In genomic region chr15:89954541-89954940, GRCh38 we compare ENCODE assay signal across 29 cellular contexts. TPM values are rescaled to one million over a fixed set of nuclear protein-coding genes. Genes with fewer than 3 reads are reported as not detected.
"Had no signal": no experiment of that assay in that cellular context is flagged by ENCODE, and none has a peak within 500 bp of the region (broad histone marks: within the 10 kb centered on the region; RNA-seq: fewer than 3 reads in every experiment).

No MANE protein-coding gene starts in this region.

- H3K27me3 ChIP-seq: neural progenitor cell, pancreas, spleen, suprapubic skin, testis, tibial artery, transverse colon, upper lobe of right lung, uterus had no signal

- H3K27ac ChIP-seq: neural progenitor cell, pancreas, psoas muscle, skin epidermis, spleen, suprapubic skin, testis, tibial artery, transverse colon, upper lobe of right lung, uterus had no signal

- FAIRE-seq: pancreas had no signal

- DNase-seq: naive thymus-derived CD4-positive, alpha-beta T cell; natural killer cell; occipital lobe; pancreas; psoas muscle; right cardiac atrium; spleen; stimulated activated CD4-positive, alpha-beta T cell treated with anti-CD3 and anti-CD28 coated beads, Interleukin-12 subunit alpha, Interleukin-12 subunit beta, amount 100 ng/mL, for 4 hours; stimulated activated CD4-positive, alpha-beta T cell treated with anti-CD3 and anti-CD28 coated beads, Interleukin-1b, Interleukin-23, amount 100 ng/mL, for 48 hours; stimulated activated CD4-positive, alpha-beta T cell treated with anti-CD3 and anti-CD28 coated beads, Interleukin-4, amount 100 ng/mL, for 1 hour; stimulated activated CD4-positive, alpha-beta T cell treated with anti-CD3 and anti-CD28 coated beads, Interleukin-4, amount 100 ng/mL, for 4 hours; stimulated activated CD8-positive, alpha-beta memory T cell treated with anti-CD3 and anti-CD28 coated beads, Interleukin-4, amount 100 ng/mL, for 48 hours; stimulated activated naive CD4-positive, alpha-beta T cell; stimulated activated naive CD8-positive, alpha-beta T cell treated with anti-CD3 and anti-CD28 coated beads, Interleukin-15, amount 100 ng/mL, for 72 hours; stimulated activated naive CD8-positive, alpha-beta T cell treated with anti-CD3 and anti-CD28 coated beads, Interleukin-15, Interleukin-2, amounts not matched to agents 100 U/mL and 50 U/mL, for 24 hours; substantia nigra; testis; tibial artery; transverse colon; upper lobe of right lung; uterus had no signal

- H3K4me1 ChIP-seq: neural progenitor cell, psoas muscle, testis, upper lobe of right lung, uterus had no signal

- H3K27me3 Mint-ChIP-seq: stimulated activated memory B cell treated with anti-CD40 and anti-IgM and Interleukin-4, amounts not matched to agents 10 μg/mL and 1 μg/mL and 100 μg/mL, for 72 hours; stimulated activated naive CD8-positive, alpha-beta T cell treated with anti-CD3 and anti-CD28 coated beads, Interleukin-15, amount 100 ng/mL, for 72 hours; type B pancreatic cell had no signal

- H3K9me3 ChIP-seq: pancreas, psoas muscle, spleen, suprapubic skin, testis, tibial artery, transverse colon, upper lobe of right lung, uterus had no signal

- H3K4me3 ChIP-seq: neural progenitor cell, pancreas, psoas muscle, skin epidermis, smooth muscle cell, spleen, suprapubic skin, testis, tibial artery, transverse colon, upper lobe of right lung, uterus had no signal

- H3K36me3 ChIP-seq: neural progenitor cell, pancreas, spleen, suprapubic skin, tibial artery, transverse colon, upper lobe of right lung, uterus had no signal

- H3K4me2 ChIP-seq: neural progenitor cell, smooth muscle cell had no signal

- ATAC-seq: naive thymus-derived CD4-positive, alpha-beta T cell; natural killer cell; pancreas; psoas muscle; right cardiac atrium; sciatic nerve; stimulated activated memory B cell treated with anti-CD40 and anti-IgM and Interleukin-4, amounts not matched to agents 10 μg/mL and 1 μg/mL and 100 μg/mL, for 72 hours; stimulated activated naive CD8-positive, alpha-beta T cell treated with anti-CD3 and anti-CD28 coated beads, Interleukin-15, amount 100 ng/mL, for 72 hours; stimulated activated naive CD8-positive, alpha-beta T cell treated with anti-CD3 and anti-CD28 coated beads, Interleukin-15, Interleukin-2, amounts not matched to agents 100 U/mL and 50 U/mL, for 24 hours; upper lobe of right lung had no signal

- H2AFZ ChIP-seq: neural progenitor cell had no signal

- H3K36me3 Mint-ChIP-seq: natural killer cell; neural progenitor cell; stimulated activated memory B cell treated with anti-CD40 and anti-IgM and Interleukin-4, amounts not matched to agents 10 μg/mL and 1 μg/mL and 100 μg/mL, for 72 hours; type B pancreatic cell had no signal

- H3K4me3 Mint-ChIP-seq: naive thymus-derived CD4-positive, alpha-beta T cell; natural killer cell; nephron; neural progenitor cell; stimulated activated memory B cell treated with anti-CD40 and anti-IgM and Interleukin-4, amounts not matched to agents 10 μg/mL and 1 μg/mL and 100 μg/mL, for 72 hours; stimulated activated naive CD8-positive, alpha-beta T cell treated with anti-CD3 and anti-CD28 coated beads, Interleukin-15, amount 100 ng/mL, for 72 hours; type B pancreatic cell had no signal

- H3K27ac Mint-ChIP-seq: naive thymus-derived CD4-positive, alpha-beta T cell; natural killer cell; nephron; neural progenitor cell; stimulated activated memory B cell treated with anti-CD40 and anti-IgM and Interleukin-4, amounts not matched to agents 10 μg/mL and 1 μg/mL and 100 μg/mL, for 72 hours; stimulated activated naive CD8-positive, alpha-beta T cell treated with anti-CD3 and anti-CD28 coated beads, Interleukin-15, amount 100 ng/mL, for 72 hours; type B pancreatic cell had no signal

- H3K9ac ChIP-seq: neural progenitor cell had no signal

- H3K4me1 Mint-ChIP-seq: natural killer cell; nephron; neural progenitor cell; stimulated activated memory B cell treated with anti-CD40 and anti-IgM and Interleukin-4, amounts not matched to agents 10 μg/mL and 1 μg/mL and 100 μg/mL, for 72 hours had no signal

- H3K9me3 Mint-ChIP-seq: natural killer cell, type B pancreatic cell had no signal

RNA-seq across cellular contexts. Expression of gene ARPIN, which starts 41.8 kb away (rescaled TPM):
- polyA plus RNA-seq: naive thymus-derived CD4-positive, alpha-beta T cell had no signal
